In genomic region chr1:42931108-42931539, GRCh38 we compare ENCODE assay signal across 8 cellular contexts. TPM values are rescaled to one million over a fixed set of nuclear protein-coding genes. Genes with fewer than 3 reads are reported as not detected.
DNase-seq lines count a peak whose midpoint lies in the region; ATAC-seq and TF ChIP-seq lines count a peak whose summit lies in the region.

No MANE protein-coding gene starts in this region.

- ATAC-seq in Panc1 (peak; percentile 68), Right ventricle myocardium superior (ENCODE audit: poor library complexity) (peak; percentile 61), HG03342 (IDR thresholded peaks at IDR 0.05; ENCODE audit: unreplicated experiment) (no peak), HG02798 (IDR thresholded peaks at IDR 0.05; ENCODE audit: poor library complexity, unreplicated experiment) (no peak)

- no peak overlapping the region for H3K9ac ChIP-seq in GM23248

- H3K27ac ChIP-seq in GM23248 (no peak overlapping the region), Panc1 (ENCODE audit: low read length) (no peak overlapping the region), skin epidermis (peak overlapping the region in 20 of 21 experiments; percentile 19 to 98 (median 80))

- H3K4me1 Mint-ChIP-seq in CD14-positive monocyte = peaks cover 56% of the 10 kb centered on the region

- H2AFZ ChIP-seq in GM23248 = no peak overlapping the region

- H3K4me3 Mint-ChIP-seq in CD14-positive monocyte = peak overlapping the region; percentile 31 to 74

- no peak overlapping the region for H3K4me2 ChIP-seq in GM23248 (ENCODE audit: unreplicated experiment)

- H3K79me2 ChIP-seq in GM23248 (ENCODE audit: insufficient read depth) = peaks cover 65% of the 10 kb centered on the region

- H3K27me3 ChIP-seq in GM23248 (replicated peaks; ENCODE audit: insufficient read depth) = no peaks in the 10 kb centered on the region
- no peaks in the 10 kb centered on the region for H3K27me3 ChIP-seq in Panc1 (ENCODE audit: control insufficient read depth, insufficient read depth, low read length)

- intact Hi-C loops in CD14-positive monocyte (cut with micrococcal nuclease) (no loop called here), Panc1 (cut with micrococcal nuclease; ENCODE audit: unreplicated experiment) (no loop called here), Right ventricle myocardium superior (cut with DNase I) (loop anchor here (5.0 kb wide), 1 partner anchor 136 kb away; no protein-coding TSS in a partner anchor)

- H3K4me1 ChIP-seq in GM23248 (ENCODE audit: insufficient read depth) (peaks cover 7% of the 10 kb centered on the region), Panc1 (ENCODE audit: control insufficient read depth, insufficient read depth, low read length) (peaks cover under 1% of the 10 kb centered on the region; the same call in 1 of the 2 replicates)

- peak; percentile 76 for DNase-seq in CD14-positive monocyte (ENCODE audit: low spot score)
- DNase-seq in GM23248 = peak; percentile 50
- DNase-seq in Panc1 (ENCODE audit: low read depth, low spot score) = no peak
- peak; percentile 50 for DNase-seq in activated naive CD4-positive, alpha-beta T cell treated with Interleukin-2 at 50 U/mL for 16 hours
- no peak for DNase-seq in Right ventricle myocardium superior

- no TSS peak for BruUV-seq in Panc1 (replicated peaks; lab: Mats Ljungman, UMichigan)

- H3K9me3 ChIP-seq in GM23248 (ENCODE audit: low read depth) (no peaks in the 10 kb centered on the region), Panc1 (ENCODE audit: control insufficient read depth, insufficient read depth, low read depth, low read length) (no peaks in the 10 kb centered on the region)

- H3K27me3 Mint-ChIP-seq in CD14-positive monocyte (ENCODE audit: low read depth in 3 of 3) = peaks cover 2 to 6% (median 5%) of the 10 kb centered on the region in 3 donors

- CTCF ChIA-PET in Panc1 (lab: Charles Lee) = no interaction called here

- no peaks in the 10 kb centered on the region for H3K9me2 ChIP-seq in GM23248 (ENCODE audit: insufficient read depth)

- H4K20me1 ChIP-seq in GM23248 (ENCODE audit: insufficient read depth) = no peaks in the 10 kb centered on the region

- peaks cover 36% of the 10 kb centered on the region; the same call in 1 of the 2 replicates for H3K36me3 ChIP-seq in GM23248 (ENCODE audit: low read depth)
- H3K36me3 ChIP-seq in Panc1 (ENCODE audit: control insufficient read depth, insufficient read depth, low read length) = no peaks in the 10 kb centered on the region

- H3K27ac Mint-ChIP-seq in CD14-positive monocyte = peak overlapping the region; percentile 92 to 98 (median 96)

- no peak overlapping the region for H3K4me3 ChIP-seq in GM23248
- no peak overlapping the region for H3K4me3 ChIP-seq in Panc1 (ENCODE audit: low read depth in 2 of 2, low read length in 2 of 2)
- H3K4me3 ChIP-seq in skin epidermis = no peak overlapping the region

- H3K36me3 Mint-ChIP-seq in CD14-positive monocyte = peaks cover 18 to 32% of the 10 kb centered on the region in 2 donors

- H3K9me3 Mint-ChIP-seq in CD14-positive monocyte = no peaks in the 10 kb centered on the region

- H3F3A ChIP-seq in GM23248 (ENCODE audit: insufficient read depth) = peaks cover 4% of the 10 kb centered on the region

- POLR2A ChIA-PET in Panc1 (lab: Charles Lee) = no interaction called here

- in situ Hi-C loops in GM23248 (cut with MboI) = no loop called here
- in situ Hi-C loops in Panc1 (cut with HindIII; ENCODE audit: low pct_unique_long_range_greater_than_20kb, low sequenced_read_pairs) = no loop called here

- 95 to 96% methylated on average over 7 of the region's 7 CpGs for WGBS in GM23248 (ENCODE audit: low coverage in 1 of 2, low lambda C conversion rate in 2 of 2, missing lambda C conversion rate in 2 of 2), 2 experiments

- TF ChIP-seq CTCF in CD14-positive monocyte (IDR thresholded peaks at IDR 0.05) = peak; percentile 79
- TF ChIP-seq CTCF in Panc1 (IDR thresholded peaks at IDR 0.05) = no peak

RNA-seq across cellular contexts. Expression of gene SLC2A1, which starts 27.5 kb away (rescaled TPM):
- polyA plus RNA-seq in CD14-positive monocyte (under 1 TPM; 0.56 to 0.71 TPM), GM23248 (2016; fragmentation: Nextera tagmentation; extraction: Ambion mirVana) (142 and 143 TPM in 2 replicates)
- 315 and 361 TPM in 2 replicates for total RNA-seq in GM23248 (2014; rRNA removed; shearing (Covaris generic))
- total RNA-seq in Panc1 (2021; ENCODE audit: unreplicated experiment) (32.9 TPM), Right ventricle myocardium superior (41.2 TPM)
- 71.4 TPM for polyA plus RNA-seq in Panc1 (2012; ENCODE audit: insufficient read length)

Comparison
In these comparisons a context has a peak if more than half of its experiments do, and no peak if none do; other contexts are left out.
1. DNase-seq: peak in CD14-positive monocyte (single experiment), GM23248 (single experiment) and activated naive CD4-positive, alpha-beta T cell treated with Interleukin-2 at 50 U/mL for 16 hours (single experiment); none in Panc1 (single experiment) and Right ventricle myocardium superior (single experiment).
2. H3K27ac ChIP-seq: peak in skin epidermis (20 of 21); none in GM23248 (single experiment) and Panc1 (single experiment).
3. ATAC-seq: peak in Panc1 (single experiment) and Right ventricle myocardium superior (single experiment); none in HG03342 (single experiment) and HG02798 (single experiment).